ENCODE assay signal across 13 cellular contexts in the genomic region with DNA sequence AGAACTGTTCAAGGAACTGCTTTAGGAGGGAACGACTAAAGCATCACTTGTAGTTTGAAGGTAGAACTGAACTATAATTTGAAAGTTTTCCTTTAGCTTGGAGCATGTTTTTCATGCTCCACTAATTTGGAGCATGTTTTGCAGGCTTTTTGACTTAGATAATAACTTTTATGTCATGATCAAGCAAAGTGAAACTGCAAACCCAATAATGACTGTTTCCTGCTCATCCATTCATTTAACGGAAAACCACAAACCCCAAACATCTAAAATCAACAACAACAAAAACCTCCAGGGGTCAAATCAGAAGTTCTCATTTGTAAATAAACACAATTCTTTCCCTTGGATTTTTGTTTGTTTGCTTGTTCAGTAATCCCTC. TPM values are rescaled to one million over a fixed set of nuclear protein-coding genes. Genes with fewer than 3 reads are reported as not detected.
DNase-seq lines count a peak whose midpoint lies in the region; TF ChIP-seq lines count a peak whose summit lies in the region.
"Had no signal": no experiment of that assay in that cellular context is flagged by ENCODE, and none has a peak within 500 bp of the region (broad histone marks: within the 10 kb centered on the region; RNA-seq: fewer than 3 reads in every experiment).

No MANE protein-coding gene starts in this region.

- H3K9me3 Mint-ChIP-seq in Calu3 (ENCODE audit: low read depth, unreplicated experiment) (peaks cover 2% of the 10 kb centered on the region), chondrocyte (ENCODE audit: low read depth) (no peaks in the 10 kb centered on the region), osteocyte (ENCODE audit: unreplicated experiment) (no peaks in the 10 kb centered on the region)

- H3K27ac Mint-ChIP-seq in Calu3 (ENCODE audit: unreplicated experiment) (no peak overlapping the region), chondrocyte (ENCODE audit: unreplicated experiment) (peak overlapping the region; percentile 91), osteocyte (ENCODE audit: unreplicated experiment) (no peak overlapping the region)

- no TSS peak for BruUV-seq in Calu3 (replicated peaks; lab: Mats Ljungman, UMichigan)

- H3K27me3 Mint-ChIP-seq in Calu3 (ENCODE audit: unreplicated experiment) = no peaks in the 10 kb centered on the region
- peaks cover 78% of the 10 kb centered on the region for H3K27me3 Mint-ChIP-seq in chondrocyte (ENCODE audit: low read depth)
- peaks cover 90% of the 10 kb centered on the region for H3K27me3 Mint-ChIP-seq in osteocyte (ENCODE audit: unreplicated experiment)

- no peak overlapping the region for H3K27ac ChIP-seq in dorsolateral prefrontal cortex
- H3K27ac ChIP-seq: epithelial cell of prostate had no signal

- CTCF ChIA-PET in Calu3 (lab: Charles Lee) = interaction anchor here (0.7 to 1.7 kb wide), 4 partner anchors 11 to 358 kb away, joined by 3 to 10 read pairs (median 6); no protein-coding TSS in a partner anchor

- H3K4me1 Mint-ChIP-seq in Calu3 (ENCODE audit: low read depth, unreplicated experiment) (peaks cover 8% of the 10 kb centered on the region), chondrocyte (ENCODE audit: low read depth) (peaks cover 34% of the 10 kb centered on the region), osteocyte (ENCODE audit: unreplicated experiment) (peaks cover 29% of the 10 kb centered on the region)

- peaks cover 69 to 100% (median 100%) of the 10 kb centered on the region in 45 donors for H3K27me3 ChIP-seq in dorsolateral prefrontal cortex

- H3K4me3 ChIP-seq in dorsolateral prefrontal cortex = no peak overlapping the region

- TF ChIP-seq CTCF in Calu3 (IDR thresholded peaks at IDR 0.05; ENCODE audit: unreplicated experiment) = no peak
- TF ChIP-seq CTCF in chondrocyte (IDR thresholded peaks at IDR 0.05) = no peak
- no peak for TF ChIP-seq CTCF in osteocyte (IDR thresholded peaks at IDR 0.05)
- no peak for TF ChIP-seq CTCF in dorsolateral prefrontal cortex (IDR thresholded peaks at IDR 0.05 in 54 of 56, conservative IDR thresholded peaks at IDR 0.05 in 2 of 56; ENCODE audit: low read depth in 1 of 56, partially characterized antibody in 56 of 56)

- H3K36me3 Mint-ChIP-seq in Calu3 (ENCODE audit: insufficient read depth, unreplicated experiment) (peaks cover 10% of the 10 kb centered on the region), chondrocyte (ENCODE audit: low read depth) (peaks cover 17% of the 10 kb centered on the region), osteocyte (ENCODE audit: unreplicated experiment) (peaks cover 14% of the 10 kb centered on the region)

- peak overlapping the region; percentile 86 for H3K4me3 Mint-ChIP-seq in Calu3 (ENCODE audit: low read depth, unreplicated experiment)
- peak overlapping the region; percentile 73 for H3K4me3 Mint-ChIP-seq in chondrocyte (ENCODE audit: unreplicated experiment)
- H3K4me3 Mint-ChIP-seq in osteocyte (ENCODE audit: unreplicated experiment) = peak overlapping the region; percentile 51

- intact Hi-C loops in Calu3 (cut with micrococcal nuclease; ENCODE audit: unreplicated experiment) (no loop called here), dorsolateral prefrontal cortex (cut with DNase I) (no loop called here)

- DNase-seq in Calu3 (no peak), HS-5 (ENCODE audit: low read depth) (peak; percentile 16), chondrocyte (ENCODE audit: low spot score) (no peak), osteocyte (ENCODE audit: extremely low spot score, unreplicated experiment) (no peak), NAMALWA (ENCODE audit: low spot score) (no peak), NCI-H128 (lab: John Stamatoyannopoulos, UW; ENCODE audit: unreplicated experiment) (no peak), dorsolateral prefrontal cortex (no peak), LoVo (ENCODE audit: low spot score) (no peak)
- DNase-seq: activated CD4-positive, alpha-beta T cell treated with anti-CD3 and anti-CD28 coated beads for 4 hours; midbrain; right cardiac atrium had no signal

RNA-seq across cellular contexts. Expression of a gene that starts 2.8 kb away (rescaled TPM):
- total RNA-seq in Calu3 (2022) = not detected in 2 replicates
- total RNA-seq in chondrocyte = 3.8 to 11.9 TPM (median 10.7 TPM) in 3 replicates
- 1.6 and 2.6 TPM in 2 replicates for total RNA-seq in osteocyte
- total RNA-seq in dorsolateral prefrontal cortex = not detected
- total RNA-seq: right cardiac atrium, temporal lobe had no signal
